In the genomic region with DNA sequence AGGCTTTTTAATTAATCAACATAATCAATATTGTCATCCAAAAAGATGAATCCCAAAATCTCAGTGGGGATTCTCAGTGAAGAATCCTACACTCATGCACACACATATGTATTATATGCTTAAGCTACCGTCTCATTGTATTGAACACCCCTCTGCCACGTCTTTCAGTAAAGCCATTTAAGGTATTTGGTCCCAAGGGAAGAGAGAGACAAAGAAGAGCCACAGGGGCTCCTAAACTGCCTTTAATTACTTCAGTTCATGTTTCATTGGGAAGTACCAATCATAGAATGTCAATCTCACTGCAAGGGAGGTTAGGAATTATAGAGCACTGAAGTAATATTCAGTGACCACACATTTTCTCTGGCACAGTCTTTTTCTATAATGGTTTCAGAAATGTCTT, we compare ENCODE assay signal across 2 cellular contexts.
TF ChIP-seq lines count a peak whose summit lies in the region.

No MANE protein-coding gene starts in this region.

TF ChIP-seq in GM23338, 12 proteins besides CTCF, POLR2A, EP300 and RAD21 (continued from another document):
- no peak for TF ChIP-seq EZH2 (IDR thresholded peaks at IDR 0.05; ENCODE audit: low read depth, unreplicated experiment)

TF ChIP-seq in WTC11, 78 proteins besides CTCF, POLR2A, EP300 and RAD21 (continued from another document):
- TF ChIP-seq, protein P1, sequence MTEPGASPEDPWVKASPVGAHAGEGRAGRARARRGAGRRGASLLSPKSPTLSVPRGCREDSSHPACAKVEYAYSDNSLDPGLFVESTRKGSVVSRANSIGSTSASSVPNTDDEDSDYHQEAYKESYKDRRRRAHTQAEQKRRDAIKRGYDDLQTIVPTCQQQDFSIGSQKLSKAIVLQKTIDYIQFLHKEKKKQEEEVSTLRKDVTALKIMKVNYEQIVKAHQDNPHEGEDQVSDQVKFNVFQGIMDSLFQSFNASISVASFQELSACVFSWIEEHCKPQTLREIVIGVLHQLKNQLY (CRISPR knock-in tag; IDR thresholded peaks at IDR 0.05), result no peak
- TF ChIP-seq, protein P2, sequence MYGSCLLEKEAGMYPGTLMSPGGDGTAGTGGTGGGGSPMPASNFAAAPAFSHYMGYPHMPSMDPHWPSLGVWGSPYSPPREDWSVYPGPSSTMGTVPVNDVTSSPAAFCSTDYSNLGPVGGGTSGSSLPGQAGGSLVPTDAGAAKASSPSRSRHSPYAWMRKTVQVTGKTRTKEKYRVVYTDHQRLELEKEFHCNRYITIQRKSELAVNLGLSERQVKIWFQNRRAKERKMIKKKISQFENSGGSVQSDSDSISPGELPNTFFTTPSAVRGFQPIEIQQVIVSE (CRISPR knock-in tag; IDR thresholded peaks at IDR 0.05; ENCODE audit: borderline replicate concordance), result no peak
- TF ChIP-seq SOX15 (CRISPR knock-in tag; IDR thresholded peaks at IDR 0.05) (no peak), ETV6 (CRISPR knock-in tag; IDR thresholded peaks at IDR 0.05) (no peak), HMGA2 (CRISPR knock-in tag; IDR thresholded peaks at IDR 0.05) (no peak)
- TF ChIP-seq, protein P3, sequence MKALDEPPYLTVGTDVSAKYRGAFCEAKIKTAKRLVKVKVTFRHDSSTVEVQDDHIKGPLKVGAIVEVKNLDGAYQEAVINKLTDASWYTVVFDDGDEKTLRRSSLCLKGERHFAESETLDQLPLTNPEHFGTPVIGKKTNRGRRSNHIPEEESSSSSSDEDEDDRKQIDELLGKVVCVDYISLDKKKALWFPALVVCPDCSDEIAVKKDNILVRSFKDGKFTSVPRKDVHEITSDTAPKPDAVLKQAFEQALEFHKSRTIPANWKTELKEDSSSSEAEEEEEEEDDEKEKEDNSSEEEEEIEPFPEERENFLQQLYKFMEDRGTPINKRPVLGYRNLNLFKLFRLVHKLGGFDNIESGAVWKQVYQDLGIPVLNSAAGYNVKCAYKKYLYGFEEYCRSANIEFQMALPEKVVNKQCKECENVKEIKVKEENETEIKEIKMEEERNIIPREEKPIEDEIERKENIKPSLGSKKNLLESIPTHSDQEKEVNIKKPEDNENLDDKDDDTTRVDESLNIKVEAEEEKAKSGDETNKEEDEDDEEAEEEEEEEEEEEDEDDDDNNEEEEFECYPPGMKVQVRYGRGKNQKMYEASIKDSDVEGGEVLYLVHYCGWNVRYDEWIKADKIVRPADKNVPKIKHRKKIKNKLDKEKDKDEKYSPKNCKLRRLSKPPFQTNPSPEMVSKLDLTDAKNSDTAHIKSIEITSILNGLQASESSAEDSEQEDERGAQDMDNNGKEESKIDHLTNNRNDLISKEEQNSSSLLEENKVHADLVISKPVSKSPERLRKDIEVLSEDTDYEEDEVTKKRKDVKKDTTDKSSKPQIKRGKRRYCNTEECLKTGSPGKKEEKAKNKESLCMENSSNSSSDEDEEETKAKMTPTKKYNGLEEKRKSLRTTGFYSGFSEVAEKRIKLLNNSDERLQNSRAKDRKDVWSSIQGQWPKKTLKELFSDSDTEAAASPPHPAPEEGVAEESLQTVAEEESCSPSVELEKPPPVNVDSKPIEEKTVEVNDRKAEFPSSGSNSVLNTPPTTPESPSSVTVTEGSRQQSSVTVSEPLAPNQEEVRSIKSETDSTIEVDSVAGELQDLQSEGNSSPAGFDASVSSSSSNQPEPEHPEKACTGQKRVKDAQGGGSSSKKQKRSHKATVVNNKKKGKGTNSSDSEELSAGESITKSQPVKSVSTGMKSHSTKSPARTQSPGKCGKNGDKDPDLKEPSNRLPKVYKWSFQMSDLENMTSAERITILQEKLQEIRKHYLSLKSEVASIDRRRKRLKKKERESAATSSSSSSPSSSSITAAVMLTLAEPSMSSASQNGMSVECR (CRISPR knock-in tag; IDR thresholded peaks at IDR 0.05; ENCODE audit: borderline replicate concordance), result no peak
